In genomic region chr5:151023047-151023615, GRCh38 we compare ENCODE assay signal across 11 cellular contexts. TPM values are rescaled to one million over a fixed set of nuclear protein-coding genes. Genes with fewer than 3 reads are reported as not detected.
DNase-seq lines count a peak whose midpoint lies in the region; ATAC-seq and TF ChIP-seq lines count a peak whose summit lies in the region.
"Had no signal": no experiment of that assay in that cellular context is flagged by ENCODE, and none has a peak within 500 bp of the region (broad histone marks: within the 10 kb centered on the region; RNA-seq: fewer than 3 reads in every experiment).

No MANE protein-coding gene starts in this region.

- no peak for TF ChIP-seq EP300 in transverse colon (IDR thresholded peaks at IDR 0.05; ENCODE audit: low read depth)

- TF ChIP-seq CTCF in RWPE1 (conservative IDR thresholded peaks at IDR 0.05; ENCODE audit: low read depth) (no peak), lung (IDR thresholded peaks at IDR 0.05; ENCODE audit: control extremely low read depth, extremely low read depth) (no peak), transverse colon (IDR thresholded peaks at IDR 0.05) (no peak), CD14-positive monocyte (IDR thresholded peaks at IDR 0.05) (no peak), GM13977 (IDR thresholded peaks at IDR 0.05; ENCODE audit: extremely low read depth, insufficient read depth, missing control alignments) (no peak)

- peaks cover 0 to 1% (median 0%) of the 10 kb centered on the region in 7 donors for H3K9me3 Mint-ChIP-seq in CD14-positive monocyte

- peak overlapping the region; percentile 83 for H3K27ac ChIP-seq in RWPE1
- H3K27ac ChIP-seq in esophagus (ENCODE audit: low read depth in 2 of 2, low read length in 1 of 2) = peak overlapping the region; percentile 83 to 96
- H3K27ac ChIP-seq in lung (ENCODE audit: low read depth in 1 of 2, low read length in 1 of 2) = peak overlapping the region; percentile 78 to 90
- peak overlapping the region; percentile 74 to 88 (median 82) for H3K27ac ChIP-seq in transverse colon

- intact Hi-C loops in transverse colon (cut with DNase I; ENCODE audit: low total_unique reads) = no loop called here
- intact Hi-C loops in CD14-positive monocyte (cut with micrococcal nuclease) = no loop called here

- peaks cover 31 to 41% of the 10 kb centered on the region in 2 donors for H3K36me3 Mint-ChIP-seq in CD14-positive monocyte

- 60 to 78% methylated on average over 5 of the region's 5 CpGs for WGBS in esophagus, 2 donors
- 61 to 85% methylated on average over 5 of the region's 5 CpGs for WGBS in lung, 2 donors
- WGBS in transverse colon (ENCODE audit: low coverage in 1 of 2), 2 donors = 71% methylated on average over 5 of the region's 5 CpGs; no CpG with 5 or more reads in 1 of the 2 donors

- CTCF ChIA-PET in RWPE1 (lab: Yijun Ruan, JAX) = interaction anchor here (1.9 kb wide), 1 partner anchor 21 kb away, joined by 5 read pairs; no protein-coding TSS in a partner anchor

- ATAC-seq in lung (ENCODE audit: insufficient read depth, low FRiP score) (no peak), HG03135 (IDR thresholded peaks at IDR 0.05; ENCODE audit: unreplicated experiment) (no peak)
- ATAC-seq: HCT116 had no signal

- in situ Hi-C loops in transverse colon (cut with MboI; ENCODE audit: low pct_ligation_motif_present in 1 of 4, low pct_unique_long_range_greater_than_20kb in 1 of 4, low sequenced_read_pairs in 3 of 4) (no loop called here), GM13977 (cut with MboI; ENCODE audit: low pct_unique_long_range_greater_than_20kb, low sequenced_read_pairs, unreplicated experiment) (no loop called here)

- POLR2A ChIA-PET in RWPE1 (lab: Yijun Ruan, JAX; ENCODE audit: low non-redundant PET) = interaction anchor here (0.5 kb wide), 1 partner anchor 530 kb away, joined by 17 read pairs; no protein-coding TSS in a partner anchor

- peak overlapping the region in 3 of 7 donors; percentile 10 to 75 (median 50) for H3K27ac Mint-ChIP-seq in CD14-positive monocyte

- peak overlapping the region in 1 of 2 donors; percentile 61 for H3K4me3 ChIP-seq in esophagus (ENCODE audit: low read depth in 1 of 2, low read length in 2 of 2)
- H3K4me3 ChIP-seq in lung = peak overlapping the region; percentile 52
- peak overlapping the region in 3 of 4 donors; percentile 4 to 62 (median 49) for H3K4me3 ChIP-seq in transverse colon

- DNase-seq in RWPE1 (ENCODE audit: low spot score) = peak; percentile 26
- DNase-seq in lung (ENCODE audit: low spot score) = peak; percentile 73
- DNase-seq in transverse colon = no peak
- DNase-seq in CD14-positive monocyte (ENCODE audit: low spot score) = no peak
- no peak for DNase-seq in GM13977 (ENCODE audit: low spot score)
- no peak for DNase-seq in activated naive CD4-positive, alpha-beta T cell treated with Interleukin-2 at 50 U/mL for 16 hours
- DNase-seq: NCI-H2171 treated with DMSO at 0.1 percent for 48 hours, SW 1271 had no signal

- H3K4me1 ChIP-seq in esophagus (ENCODE audit: control insufficient read depth in 2 of 2, insufficient read depth in 2 of 2, low read length in 1 of 2) (peaks cover 2 to 34% of the 10 kb centered on the region in 2 donors), lung (ENCODE audit: control insufficient read depth in 2 of 2, insufficient read depth in 2 of 2, low read length in 2 of 2) (peaks cover 31 to 32% of the 10 kb centered on the region in 2 donors), transverse colon (peaks cover 5 to 57% (median 33%) of the 10 kb centered on the region in 4 donors)

- no peak for TF ChIP-seq POLR2A in transverse colon (IDR thresholded peaks at IDR 0.05)

- H3K36me3 ChIP-seq in esophagus (ENCODE audit: control insufficient read depth in 2 of 2, insufficient read depth in 2 of 2, low read length in 1 of 2) (peaks cover 0 to 27% of the 10 kb centered on the region in 2 donors), lung (ENCODE audit: control insufficient read depth in 2 of 2, insufficient read depth in 2 of 2, low read length in 2 of 2) (peaks cover 11 to 30% of the 10 kb centered on the region in 2 donors), transverse colon (peaks cover 0 to 3% (median under 1%) of the 10 kb centered on the region in 4 donors)

- no peak overlapping the region for H3K4me3 Mint-ChIP-seq in CD14-positive monocyte

- H3K9me3 ChIP-seq in esophagus (ENCODE audit: control insufficient read depth in 2 of 2, insufficient read depth in 1 of 2, low read depth in 1 of 2, low read length in 1 of 2) = no peaks in the 10 kb centered on the region
- H3K9me3 ChIP-seq in lung (ENCODE audit: control insufficient read depth in 2 of 2, insufficient read depth in 1 of 2, low read length in 1 of 2) = peaks cover 0 to under 1% of the 10 kb centered on the region in 2 donors
- no peaks in the 10 kb centered on the region for H3K9me3 ChIP-seq in transverse colon

- peaks cover 3 to 10% (median 6%) of the 10 kb centered on the region in 3 donors for H3K27me3 Mint-ChIP-seq in CD14-positive monocyte (ENCODE audit: low read depth in 3 of 3)

- H3K4me1 Mint-ChIP-seq in CD14-positive monocyte = peaks cover 52% of the 10 kb centered on the region

- H3K27me3 ChIP-seq in esophagus (ENCODE audit: control insufficient read depth in 1 of 2, insufficient read depth in 2 of 2, low read length in 2 of 2) (no peaks in the 10 kb centered on the region), lung (ENCODE audit: control insufficient read depth, insufficient read depth) (no peaks in the 10 kb centered on the region), transverse colon (no peaks in the 10 kb centered on the region)

RNA-seq across cellular contexts. Expression of gene GPX3, which starts 2.7 kb away (rescaled TPM):
- polyA plus RNA-seq in esophagus (100 to 1,000 TPM; 143 to 277 TPM), lung (1,000 to 10,000 TPM; 1,067 to 1,457 TPM), CD14-positive monocyte (1 to 10 TPM; 3.5 to 3.8 TPM)
- total RNA-seq in lung (100 to 1,000 TPM in 1 of 2 donors, 10 to 100 TPM in 1; 99.0 to 586 TPM), transverse colon (100 to 1,000 TPM; 252 to 758 (median 352) TPM)

RNA-seq across cellular contexts. Expression of gene TNIP1, which starts 57.7 kb away (rescaled TPM):
- polyA plus RNA-seq in esophagus = 100 to 1,000 TPM in 1 of 2 donors, 10 to 100 TPM in 1; 68.3 to 140 TPM
- total RNA-seq in lung = 100 to 1,000 TPM; 116 to 142 TPM
- polyA plus RNA-seq in lung = 100 to 1,000 TPM in 1 of 2 donors, 10 to 100 TPM in 1; 81.5 to 308 TPM
- total RNA-seq in transverse colon = 100 to 1,000 TPM in 3 of 4 donors, 10 to 100 TPM in 1; 63.9 to 296 (median 223) TPM
- polyA plus RNA-seq in CD14-positive monocyte = 10 to 100 TPM; 30.8 to 46.4 TPM

Comparison
In these comparisons a context has a peak if more than half of its experiments do, and no peak if none do; other contexts are left out.
1. DNase-seq: peak in RWPE1 (single experiment) and lung (single experiment); none in transverse colon (single experiment), CD14-positive monocyte (single experiment), GM13977 (single experiment) and activated naive CD4-positive, alpha-beta T cell treated with Interleukin-2 at 50 U/mL for 16 hours (single experiment).
2. RNA of gene GPX3, which starts 2.7 kb away (polyA plus RNA-seq): 1,067 to 1,457 TPM in lung and 143 to 277 TPM in esophagus; 3.5 to 3.8 TPM in CD14-positive monocyte; every median in the first group is over 10 times any median in the second.
3. Peak in every context shown above with its lines, with median percentiles within 50 percentile points of each other: H3K27ac ChIP-seq.